Comparison of ENCODE assay signal across 1 cellular context in the genomic region with DNA sequence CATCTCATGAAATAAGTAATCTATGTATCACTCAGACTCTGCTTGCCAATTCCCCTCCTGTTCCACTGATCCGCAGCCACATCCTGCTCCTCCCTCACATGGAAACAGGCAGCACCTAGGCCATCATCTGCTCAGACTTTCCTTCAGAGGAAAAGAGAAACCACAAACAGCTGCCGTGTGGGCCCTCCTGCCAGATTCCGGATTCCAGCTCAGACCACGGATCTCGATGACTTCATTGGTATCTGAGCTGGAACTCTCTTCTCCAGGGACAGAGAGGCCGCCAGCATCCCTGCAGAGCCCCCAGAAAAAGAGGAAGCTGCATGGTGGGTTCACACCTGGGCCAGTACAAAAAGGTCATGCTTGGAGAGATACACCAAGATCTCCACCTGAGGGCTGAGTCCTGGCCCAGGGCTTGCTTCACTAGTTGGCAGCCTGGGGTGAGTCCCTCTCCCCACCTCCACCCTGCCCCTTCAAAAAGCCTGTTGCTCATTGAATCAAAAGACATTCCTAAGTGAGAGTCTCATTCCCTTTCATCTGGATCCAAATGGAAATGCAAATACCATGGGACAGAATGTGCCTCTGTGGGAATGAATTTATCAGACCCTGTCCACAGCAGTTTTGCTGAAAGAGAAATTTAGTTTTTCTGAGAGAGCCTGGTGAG.
TF ChIP-seq lines count a peak whose summit lies in the region.

No MANE protein-coding gene starts in this region.

TF ChIP-seq in K562, 482 proteins besides CTCF, POLR2A, EP300 and RAD21 (continued from another document):
- TF ChIP-seq, protein P1, sequence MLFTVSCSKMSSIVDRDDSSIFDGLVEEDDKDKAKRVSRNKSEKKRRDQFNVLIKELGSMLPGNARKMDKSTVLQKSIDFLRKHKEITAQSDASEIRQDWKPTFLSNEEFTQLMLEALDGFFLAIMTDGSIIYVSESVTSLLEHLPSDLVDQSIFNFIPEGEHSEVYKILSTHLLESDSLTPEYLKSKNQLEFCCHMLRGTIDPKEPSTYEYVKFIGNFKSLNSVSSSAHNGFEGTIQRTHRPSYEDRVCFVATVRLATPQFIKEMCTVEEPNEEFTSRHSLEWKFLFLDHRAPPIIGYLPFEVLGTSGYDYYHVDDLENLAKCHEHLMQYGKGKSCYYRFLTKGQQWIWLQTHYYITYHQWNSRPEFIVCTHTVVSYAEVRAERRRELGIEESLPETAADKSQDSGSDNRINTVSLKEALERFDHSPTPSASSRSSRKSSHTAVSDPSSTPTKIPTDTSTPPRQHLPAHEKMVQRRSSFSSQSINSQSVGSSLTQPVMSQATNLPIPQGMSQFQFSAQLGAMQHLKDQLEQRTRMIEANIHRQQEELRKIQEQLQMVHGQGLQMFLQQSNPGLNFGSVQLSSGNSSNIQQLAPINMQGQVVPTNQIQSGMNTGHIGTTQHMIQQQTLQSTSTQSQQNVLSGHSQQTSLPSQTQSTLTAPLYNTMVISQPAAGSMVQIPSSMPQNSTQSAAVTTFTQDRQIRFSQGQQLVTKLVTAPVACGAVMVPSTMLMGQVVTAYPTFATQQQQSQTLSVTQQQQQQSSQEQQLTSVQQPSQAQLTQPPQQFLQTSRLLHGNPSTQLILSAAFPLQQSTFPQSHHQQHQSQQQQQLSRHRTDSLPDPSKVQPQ (CRISPR knock-in tag; IDR thresholded peaks at IDR 0.05; ENCODE audit: borderline replicate concordance): no peak
- TF ChIP-seq SIN3A (IDR thresholded peaks at IDR 0.05; ENCODE audit: borderline replicate concordance in 2 of 2, control insufficient read depth in 1 of 2, low read depth in 2 of 2, low read length in 2 of 2) (no peak), ZNF586 (CRISPR knock-in tag; conservative IDR thresholded peaks at IDR 0.05) (no peak), ETV1 (tag; conservative IDR thresholded peaks at IDR 0.05; ENCODE audit: low read depth) (peak; percentile 43; the same call in 1 of the 2 replicates)
